In genomic region chr19:49585023-49585422, GRCh38 we compare ENCODE assay signal across 1 cellular context.
TF ChIP-seq lines count a peak whose summit lies in the region.

No MANE protein-coding gene starts in this region.

TF ChIP-seq in WTC11, 78 proteins besides CTCF, POLR2A, EP300 and RAD21 (continued from another document):
- TF ChIP-seq ZNF281 (CRISPR knock-in tag; IDR thresholded peaks at IDR 0.05) (peak; percentile 10; the same call in 1 of the 2 replicates), ZNF396 (CRISPR knock-in tag; IDR thresholded peaks at IDR 0.05; ENCODE audit: borderline replicate concordance) (no peak)
